In the genomic region with DNA sequence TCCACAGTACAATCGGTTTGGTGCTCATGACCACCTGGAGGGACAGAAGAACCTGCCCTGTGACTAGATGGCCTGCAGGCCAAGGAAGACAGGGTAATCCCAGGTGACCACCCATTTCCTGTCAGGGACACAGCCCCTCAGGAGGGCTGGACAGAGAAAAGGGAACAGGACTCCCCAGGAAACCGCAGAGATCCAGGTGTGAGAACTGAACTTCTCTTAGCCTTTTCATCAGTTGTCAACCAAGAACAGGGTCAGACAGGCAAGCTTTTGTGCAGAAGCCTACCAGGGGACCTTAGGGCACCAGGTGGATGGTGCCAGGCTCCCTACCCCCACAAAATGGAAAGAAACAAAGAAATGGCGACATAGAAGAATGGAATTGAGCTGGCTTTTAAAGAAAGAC, we compare ENCODE assay signal across 8 cellular contexts.
DNase-seq lines count a peak whose midpoint lies in the region; TF ChIP-seq lines count a peak whose summit lies in the region.

No MANE protein-coding gene starts in this region.

- peak overlapping the region; percentile 100 for H3K4me3 ChIP-seq in CD8-positive, alpha-beta memory T cell (ENCODE audit: low read length)
- H3K4me3 ChIP-seq in Loucy (ENCODE audit: low read length, poor library complexity, severe bottlenecking) = peak overlapping the region; percentile 23
- H3K4me3 ChIP-seq in duodenal mucosa (ENCODE audit: low read depth in 1 of 2, low read length in 2 of 2) = no peak overlapping the region

- no peak for TF ChIP-seq CTCF in Loucy (conservative IDR thresholded peaks at IDR 0.05; ENCODE audit: low read length)
- no peak for TF ChIP-seq CTCF in progenitor cell of endocrine pancreas (IDR thresholded peaks at IDR 0.05; ENCODE audit: unreplicated experiment)

- H3K4me1 ChIP-seq in CD8-positive, alpha-beta memory T cell (ENCODE audit: insufficient read depth, low read length) = peaks cover 79% of the 10 kb centered on the region
- peaks cover 75% of the 10 kb centered on the region for H3K4me1 ChIP-seq in Loucy (ENCODE audit: insufficient read depth, low read length, poor library complexity, severe bottlenecking)
- peaks cover 59 to 64% of the 10 kb centered on the region in 2 donors for H3K4me1 ChIP-seq in duodenal mucosa (ENCODE audit: control insufficient read depth in 1 of 2, insufficient read depth in 2 of 2, low read length in 2 of 2)

- H3K9me3 Mint-ChIP-seq in CD8-positive, alpha-beta memory T cell = no peaks in the 10 kb centered on the region
- H3K9me3 Mint-ChIP-seq in progenitor cell of endocrine pancreas (ENCODE audit: low read depth) = no peaks in the 10 kb centered on the region

- CTCF ChIA-PET in CD8-positive, alpha-beta memory T cell (lab: Charles Lee) = interaction anchor here (1.0 to 3.1 kb wide), 2 partner anchors 19 to 31 kb away, joined by 4 to 23 read pairs; no protein-coding TSS in a partner anchor

- H3K9me3 ChIP-seq in CD8-positive, alpha-beta memory T cell (ENCODE audit: low read length) = no peaks in the 10 kb centered on the region
- H3K9me3 ChIP-seq in Loucy (ENCODE audit: insufficient read depth, low read depth, low read length) (no peaks in the 10 kb centered on the region), duodenal mucosa (ENCODE audit: control insufficient read depth in 1 of 2, low read length in 2 of 2) (no peaks in the 10 kb centered on the region)

- H3K27ac Mint-ChIP-seq in CD8-positive, alpha-beta memory T cell = peak overlapping the region in 7 of 8 donors; percentile 61 to 99 (median 95)
- peak overlapping the region; percentile 47 for H3K27ac Mint-ChIP-seq in progenitor cell of endocrine pancreas

- peak overlapping the region; percentile 46 to 98 (median 55) for H3K4me3 Mint-ChIP-seq in CD8-positive, alpha-beta memory T cell
- no peak overlapping the region for H3K4me3 Mint-ChIP-seq in progenitor cell of endocrine pancreas (ENCODE audit: low read depth)

- H3K27me3 ChIP-seq in CD8-positive, alpha-beta memory T cell (ENCODE audit: insufficient read depth, low read length, poor library complexity, severe bottlenecking) = no peaks in the 10 kb centered on the region
- H3K27me3 ChIP-seq in Loucy (ENCODE audit: insufficient read depth, low read length, poor library complexity, severe bottlenecking) (peaks cover 14% of the 10 kb centered on the region), duodenal mucosa (ENCODE audit: control insufficient read depth in 1 of 2, insufficient read depth in 2 of 2, low read length in 2 of 2) (no peaks in the 10 kb centered on the region)

- H3K27me3 Mint-ChIP-seq in CD8-positive, alpha-beta memory T cell = peaks cover 0 to 3% of the 10 kb centered on the region in 2 donors
- no peaks in the 10 kb centered on the region for H3K27me3 Mint-ChIP-seq in progenitor cell of endocrine pancreas

- no peaks in the 10 kb centered on the region for H3K9me2 ChIP-seq in Loucy (replicated peaks; ENCODE audit: low read depth, low read length)

- no peak for DNase-seq in CD8-positive, alpha-beta memory T cell
- DNase-seq in progenitor cell of endocrine pancreas (ENCODE audit: low spot score, unreplicated experiment) = no peak
- DNase-seq in HK-2 (ENCODE audit: unreplicated experiment) = no peak
- no peak for DNase-seq in occipital lobe (lab: John Stamatoyannopoulos, UW)
- no peak for DNase-seq in HT-29 (ENCODE audit: low spot score)
- DNase-seq in NCI-H82 (lab: John Stamatoyannopoulos, UW) = no peak

- H3K4me1 Mint-ChIP-seq in CD8-positive, alpha-beta memory T cell = peaks cover 78 to 90% (median 82%) of the 10 kb centered on the region in 3 donors
- peaks cover 22% of the 10 kb centered on the region for H3K4me1 Mint-ChIP-seq in progenitor cell of endocrine pancreas (ENCODE audit: low read depth)

- H3K4me2 ChIP-seq in Loucy (ENCODE audit: low read depth, low read length, poor library complexity, severe bottlenecking) = peak overlapping the region; percentile 99

- no peak overlapping the region for H3K27ac ChIP-seq in CD8-positive, alpha-beta memory T cell (ENCODE audit: low read depth, low read length)
- peak overlapping the region; percentile 51 for H3K27ac ChIP-seq in duodenal mucosa (ENCODE audit: low read depth, low read length)

- no peaks in the 10 kb centered on the region for H3K36me3 ChIP-seq in CD8-positive, alpha-beta memory T cell (ENCODE audit: insufficient read depth, low read length)
- H3K36me3 ChIP-seq in Loucy (ENCODE audit: insufficient read depth, low read length) (no peaks in the 10 kb centered on the region), duodenal mucosa (ENCODE audit: control insufficient read depth in 1 of 2, insufficient read depth in 2 of 2, low read length in 2 of 2) (no peaks in the 10 kb centered on the region)

- POLR2A ChIA-PET in CD8-positive, alpha-beta memory T cell (lab: Charles Lee) = no interaction called here

- H3F3A ChIP-seq in Loucy (ENCODE audit: low read depth) = no peaks in the 10 kb centered on the region

- H2AFZ ChIP-seq in Loucy (ENCODE audit: low read length) = no peak overlapping the region

- peaks cover 44% of the 10 kb centered on the region for H4K20me1 ChIP-seq in Loucy (ENCODE audit: insufficient read depth, low read length, poor library complexity, severe bottlenecking)

- H3K9ac ChIP-seq in Loucy (ENCODE audit: low read depth, low read length, poor library complexity, severe bottlenecking) = peak overlapping the region; percentile 4
- peak overlapping the region in 1 of 2 donors; percentile 21 for H3K9ac ChIP-seq in duodenal mucosa (ENCODE audit: low read depth in 1 of 2, low read length in 2 of 2)

- peaks cover 66% of the 10 kb centered on the region; the same call in 1 of the 2 replicates for H3K79me2 ChIP-seq in Loucy (ENCODE audit: insufficient read depth, low read length)

- H3K36me3 Mint-ChIP-seq in CD8-positive, alpha-beta memory T cell = peaks cover 0 to 6% (median 4%) of the 10 kb centered on the region in 3 donors
- H3K36me3 Mint-ChIP-seq in progenitor cell of endocrine pancreas (ENCODE audit: insufficient read depth) = no peaks in the 10 kb centered on the region

Comparison
In these comparisons a context has a peak if more than half of its experiments do, and no peak if none do; other contexts are left out.
1. H3K4me3 ChIP-seq: peak in CD8-positive, alpha-beta memory T cell (single experiment) and Loucy (single experiment); none in duodenal mucosa (0 of 2).